Comparison of ENCODE assay signal across 4 cellular contexts in the genomic region with DNA sequence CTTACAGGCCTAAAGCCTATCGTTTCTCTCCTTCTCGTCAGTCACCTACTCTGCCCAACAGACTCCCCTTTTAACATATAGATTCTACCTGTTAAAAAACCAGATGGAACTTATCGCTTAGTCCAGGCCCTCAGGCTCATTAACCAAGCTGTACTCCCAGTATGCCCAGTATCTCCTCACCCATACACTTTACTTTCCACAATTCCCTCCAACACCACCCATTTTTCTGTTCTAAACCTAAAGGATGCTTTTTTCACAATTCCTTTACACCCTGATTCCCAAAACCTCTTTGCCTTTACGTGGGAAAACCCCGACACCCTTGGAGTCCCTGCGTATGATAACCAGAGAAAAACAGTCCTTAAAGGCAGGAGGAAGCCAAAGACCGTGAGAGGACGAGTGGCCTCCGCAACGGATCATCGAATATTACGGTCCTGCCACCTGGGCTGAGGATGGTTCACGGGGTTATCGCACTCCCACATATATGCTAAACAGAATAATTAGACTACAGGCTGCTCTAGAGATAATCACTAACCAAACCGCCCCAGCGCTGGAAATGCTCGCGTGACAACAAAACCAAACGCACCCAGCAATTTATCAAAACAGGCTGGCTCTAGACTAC. TPM values are rescaled to one million over a fixed set of nuclear protein-coding genes. Genes with fewer than 3 reads are reported as not detected.
"Had no signal": no experiment of that assay in that cellular context is flagged by ENCODE, and none has a peak within 500 bp of the region (broad histone marks: within the 10 kb centered on the region; RNA-seq: fewer than 3 reads in every experiment).

No MANE protein-coding gene starts in this region.

RNA-seq across cellular contexts. Expression of gene VN1R5, which starts 33.5 kb away (rescaled TPM):
- total RNA-seq: HT-29, NCI-H460, Right ventricle myocardium superior, SJSA1 had no signal
